ENCODE assay signal across 20 cellular contexts in the genomic region with DNA sequence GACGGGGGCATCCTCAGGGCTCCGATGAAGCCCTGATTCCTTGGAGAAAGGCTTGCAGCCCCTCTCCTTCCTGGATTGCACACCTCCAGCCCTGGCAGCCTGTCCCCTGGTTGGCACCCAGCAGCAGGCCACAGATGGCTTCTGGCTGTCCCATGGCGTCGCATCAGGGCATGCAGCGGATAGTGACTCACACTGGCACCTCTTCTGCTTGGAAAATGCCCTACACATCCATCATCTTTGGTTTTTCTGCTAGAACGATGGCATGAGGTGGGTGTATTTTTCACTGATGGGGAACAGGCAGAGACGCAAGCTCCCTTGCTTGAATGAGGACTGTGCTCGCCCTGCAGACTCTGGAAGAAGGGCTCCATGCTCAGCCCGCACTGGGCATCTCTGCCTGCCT. TPM values are rescaled to one million over a fixed set of nuclear protein-coding genes. Genes with fewer than 3 reads are reported as not detected.
A peak's percentile ranks its signal among the peaks of the same experiment; 100 is the strongest.
DNase-seq lines count a peak whose midpoint lies in the region; ATAC-seq and TF ChIP-seq lines count a peak whose summit lies in the region.
"Had no signal": no experiment of that assay in that cellular context is flagged by ENCODE, and none has a peak within 500 bp of the region (broad histone marks: within the 10 kb centered on the region; RNA-seq: fewer than 3 reads in every experiment).

No MANE protein-coding gene starts in this region.

- WGBS in upper lobe of left lung, 2 donors, result 81 to 93% methylated on average over 6 to 9 of the region's 9 CpGs

- H3K4me1 ChIP-seq in upper lobe of left lung, result peaks cover 4 to 20% (median 9%) of the 10 kb centered on the region in 4 donors

- no peaks in the 10 kb centered on the region for H3K9me3 ChIP-seq in upper lobe of left lung

- H3K4me3 Mint-ChIP-seq in neural crest cell, result peak overlapping the region; percentile 31
- H3K4me3 Mint-ChIP-seq: B cell, CD14-positive monocyte, HFFc6 had no signal

- H3K27ac ChIP-seq in angular gyrus (ENCODE audit: low read depth, low read length) (peak overlapping the region; percentile 37), upper lobe of left lung (no peak overlapping the region)
- H3K27ac ChIP-seq: KMS-11 had no signal

- H3K4me1 Mint-ChIP-seq in neural crest cell, result peaks cover 22% of the 10 kb centered on the region

- no peak for TF ChIP-seq POLR2A in upper lobe of left lung (IDR thresholded peaks at IDR 0.05)

- no peak for TF ChIP-seq EP300 in upper lobe of left lung (IDR thresholded peaks at IDR 0.05)

- H3K36me3 Mint-ChIP-seq in neural crest cell (ENCODE audit: low read depth), result no peaks in the 10 kb centered on the region

- H3K4me3 ChIP-seq in upper lobe of left lung, result no peak overlapping the region
- H3K4me3 ChIP-seq: A549 had no signal

- H3K36me3 ChIP-seq in upper lobe of left lung, result no peaks in the 10 kb centered on the region

- H3K9me3 Mint-ChIP-seq in neural crest cell, result no peaks in the 10 kb centered on the region
- H3K9me3 Mint-ChIP-seq: HFFc6 had no signal

- H3K27ac Mint-ChIP-seq in neural crest cell (ENCODE audit: unreplicated experiment), result no peak overlapping the region
- H3K27ac Mint-ChIP-seq: B cell, CD14-positive monocyte, HFFc6 had no signal

- ATAC-seq in HG02759 (IDR thresholded peaks at IDR 0.05; ENCODE audit: unreplicated experiment), result no peak
- ATAC-seq in upper lobe of left lung (ENCODE audit: low FRiP score in 2 of 2), result no peak
- ATAC-seq: A549 had no signal

- no peak for TF ChIP-seq CTCF in neural crest cell (conservative IDR thresholded peaks at IDR 0.05)
- TF ChIP-seq CTCF in upper lobe of left lung (IDR thresholded peaks at IDR 0.05), result no peak

- H3K27me3 Mint-ChIP-seq in neural crest cell (ENCODE audit: low read depth), result no peaks in the 10 kb centered on the region
- H3K27me3 Mint-ChIP-seq: B cell had no signal

- DNase-seq in NCI-H1694 (lab: John Stamatoyannopoulos, UW), result peak; percentile 35
- no peak for DNase-seq in neural crest cell (ENCODE audit: low read depth, low spot score)
- DNase-seq in putamen (ENCODE audit: low spot score), result peak; percentile 63
- no peak for DNase-seq in DMS153 treated with DMSO at 0.1 percent for 48 hours (lab: John Stamatoyannopoulos, UW; ENCODE audit: unreplicated experiment)
- DNase-seq in activated CD4-positive, alpha-beta T cell treated with anti-CD3 and anti-CD28 coated beads, Interleukin-2, amount 50 U/mL, for 48 hours, result no peak
- no peak for DNase-seq in upper lobe of left lung
- DNase-seq: DMS79, H7, HFFc6, NCI-H1105 treated with DMSO at 0.1 percent for 48 hours, NCI-H2081 treated with DMSO at 0.1 percent for 48 hours, NCI-H2171 treated with DMSO at 0.1 percent for 48 hours, NCI-H526 treated with DMSO at 0.1 percent for 48 hours, Right ventricle myocardium superior had no signal

- no peaks in the 10 kb centered on the region for H3K27me3 ChIP-seq in upper lobe of left lung

RNA-seq across cellular contexts. Expression of gene IER5L, which starts 23.2 kb away (rescaled TPM):
- total RNA-seq in neural crest cell, result 19.1 and 19.9 TPM in 2 replicates
- 10 to 100 TPM in 3 of 6 donors, 1 to 10 TPM in 3; 3.7 to 17.0 (median 10.3) TPM for total RNA-seq in upper lobe of left lung

Comparison
In these comparisons a context has a peak if more than half of its experiments do, and no peak if none do; other contexts are left out.
1. DNase-seq: peak in NCI-H1694 (single experiment) and putamen (single experiment); none in neural crest cell (single experiment), DMS153 treated with DMSO at 0.1 percent for 48 hours (single experiment), activated CD4-positive, alpha-beta T cell treated with anti-CD3 and anti-CD28 coated beads, Interleukin-2, amount 50 U/mL, for 48 hours (0 of 2) and upper lobe of left lung (0 of 2).